ENCODE assay signal across 1 cellular context in genomic region chr7:151686016-151686766, GRCh38.
TF ChIP-seq lines count a peak whose summit lies in the region.

No MANE protein-coding gene starts in this region.

TF ChIP-seq in A549, 52 proteins besides CTCF, POLR2A, EP300 and RAD21:
- TF ChIP-seq CHD2 (IDR thresholded peaks at IDR 0.05; ENCODE audit: low read length, partially characterized antibody) (no peak), REST (IDR thresholded peaks at IDR 0.05) (no peak), JUNB (IDR thresholded peaks at IDR 0.05) (no peak), TFCP2L1 (CRISPR knock-in tag; IDR thresholded peaks at IDR 0.05) (no peak), GATA3 (IDR thresholded peaks at IDR 0.05; ENCODE audit: borderline replicate concordance) (no peak), SREBF2 (IDR thresholded peaks at IDR 0.05) (no peak), E2F6 (IDR thresholded peaks at IDR 0.05; ENCODE audit: borderline replicate concordance, low read depth) (no peak), HOXB5 (CRISPR knock-in tag; IDR thresholded peaks at IDR 0.05) (no peak), CBX2 (IDR thresholded peaks at IDR 0.05; ENCODE audit: borderline replicate concordance, low read depth) (no peak), HDAC2 (IDR thresholded peaks at IDR 0.05) (no peak)
- TF ChIP-seq, protein P1, sequence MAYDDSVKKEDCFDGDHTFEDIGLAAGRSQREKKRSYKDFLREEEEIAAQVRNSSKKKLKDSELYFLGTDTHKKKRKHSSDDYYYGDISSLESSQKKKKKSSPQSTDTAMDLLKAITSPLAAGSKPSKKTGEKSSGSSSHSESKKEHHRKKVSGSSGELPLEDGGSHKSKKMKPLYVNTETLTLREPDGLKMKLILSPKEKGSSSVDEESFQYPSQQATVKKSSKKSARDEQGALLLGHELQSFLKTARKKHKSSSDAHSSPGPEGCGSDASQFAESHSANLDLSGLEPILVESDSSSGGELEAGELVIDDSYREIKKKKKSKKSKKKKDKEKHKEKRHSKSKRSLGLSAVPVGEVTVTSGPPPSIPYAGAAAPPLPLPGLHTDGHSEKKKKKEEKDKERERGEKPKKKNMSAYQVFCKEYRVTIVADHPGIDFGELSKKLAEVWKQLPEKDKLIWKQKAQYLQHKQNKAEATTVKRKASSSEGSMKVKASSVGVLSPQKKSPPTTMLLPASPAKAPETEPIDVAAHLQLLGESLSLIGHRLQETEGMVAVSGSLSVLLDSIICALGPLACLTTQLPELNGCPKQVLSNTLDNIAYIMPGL (CRISPR knock-in tag; IDR thresholded peaks at IDR 0.05; ENCODE audit: borderline replicate concordance): no peak
- TF ChIP-seq, protein P2, sequence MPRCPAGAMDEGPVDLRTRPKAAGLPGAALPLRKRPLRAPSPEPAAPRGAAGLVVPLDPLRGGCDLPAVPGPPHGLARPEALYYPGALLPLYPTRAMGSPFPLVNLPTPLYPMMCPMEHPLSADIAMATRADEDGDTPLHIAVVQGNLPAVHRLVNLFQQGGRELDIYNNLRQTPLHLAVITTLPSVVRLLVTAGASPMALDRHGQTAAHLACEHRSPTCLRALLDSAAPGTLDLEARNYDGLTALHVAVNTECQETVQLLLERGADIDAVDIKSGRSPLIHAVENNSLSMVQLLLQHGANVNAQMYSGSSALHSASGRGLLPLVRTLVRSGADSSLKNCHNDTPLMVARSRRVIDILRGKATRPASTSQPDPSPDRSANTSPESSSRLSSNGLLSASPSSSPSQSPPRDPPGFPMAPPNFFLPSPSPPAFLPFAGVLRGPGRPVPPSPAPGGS (IDR thresholded peaks at IDR 0.05): no peak
- TF ChIP-seq, protein P3, sequence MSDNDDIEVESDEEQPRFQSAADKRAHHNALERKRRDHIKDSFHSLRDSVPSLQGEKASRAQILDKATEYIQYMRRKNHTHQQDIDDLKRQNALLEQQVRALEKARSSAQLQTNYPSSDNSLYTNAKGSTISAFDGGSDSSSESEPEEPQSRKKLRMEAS (IDR thresholded peaks at IDR 0.05): no peak
